In genomic region chr5:173668245-173668800, GRCh38 we compare ENCODE assay signal across 32 cellular contexts.
"Had no signal": no experiment of that assay in that cellular context is flagged by ENCODE, and none has a peak within 500 bp of the region (broad histone marks: within the 10 kb centered on the region; RNA-seq: fewer than 3 reads in every experiment).

No MANE protein-coding gene starts in this region.

- H3K36me3 Mint-ChIP-seq: natural killer cell had no signal

- H3K9me3 ChIP-seq: left lung, lower lobe of right lung, ovary, sigmoid colon had no signal

- H3K27ac ChIP-seq: left lung, lower lobe of right lung, ovary, psoas muscle, sigmoid colon had no signal

- DNase-seq: activated CD4-positive, alpha-beta T cell treated with anti-CD3 and anti-CD28 coated beads for 48 hours; activated CD4-positive, alpha-beta T cell treated with anti-CD3 and anti-CD28 coated beads, Interleukin-2, amount 50 U/mL, for 48 hours; activated CD8-positive, alpha-beta memory T cell treated with anti-CD3 and anti-CD28 coated beads for 24 hours; activated CD8-positive, alpha-beta memory T cell treated with anti-CD3 and anti-CD28 coated beads, Interleukin-2, amount 50 U/mL, for 4 hours; activated gamma-delta T cell treated with Interleukin-2 at 50 U/mL for 16 hours; activated naive CD4-positive, alpha-beta T cell treated with anti-CD3 and anti-CD28 coated beads, Interleukin-2, amount 50 U/mL, for 16 hours; activated T-cell treated with anti-CD3 and anti-CD28 coated beads, Interleukin-2, amount 50 U/mL, for 24 hours; amniotic stem cell; central memory CD4-positive, alpha-beta T cell; foreskin fibroblast; hippocampal formation; kidney glomerular epithelial cell; left lung; lower lobe of right lung; mesenchymal stem cell; natural killer cell; ovary; psoas muscle; sigmoid colon; small intestine; stimulated activated CD4-positive, alpha-beta T cell treated with anti-CD3 and anti-CD28 coated beads, Interleukin-1b, Interleukin-23, amount 100 ng/mL, for 48 hours; stimulated activated CD4-positive, alpha-beta T cell treated with anti-CD3 and anti-CD28 coated beads, Interleukin-4, amount 100 ng/mL, for 4 hours; stimulated activated CD8-positive, alpha-beta memory T cell treated with anti-CD3 and anti-CD28 coated beads, Interleukin-4, amount 100 ng/mL, for 48 hours; stimulated activated naive B cell treated with anti-CD40 and anti-IgM and Interleukin-4, amounts not matched to agents 10 μg/mL and 1 μg/mL and 100 μg/mL, for 72 hours; T-helper 1 cell; trophoblast cell had no signal

- ATAC-seq: activated CD4-positive, CD25-positive, alpha-beta regulatory T cell treated with anti-CD3 and anti-CD28 coated beads, Interleukin-2, amount 50 U/mL, for 24 hours; activated T-helper 17 cell treated with anti-CD3 and anti-CD28 coated beads, Interleukin-2, amount 50 U/mL, for 72 hours; esophagus mucosa; left lung; lower lobe of right lung; natural killer cell; psoas muscle; stimulated activated naive B cell treated with anti-CD40 and anti-IgM and Interleukin-4, amounts not matched to agents 10 μg/mL and 1 μg/mL and 100 μg/mL, for 72 hours had no signal

- H3K9me3 Mint-ChIP-seq: activated T-cell treated with anti-CD3 and anti-CD28 coated beads, Interleukin-2, amount 50 U/mL, for 24 hours; activated T-helper 17 cell treated with anti-CD3 and anti-CD28 coated beads, Interleukin-2, amount 50 U/mL, for 72 hours; dendritic cell treated with granulocyte-macrophage colony-stimulating factor and Interleukin-4, amounts not matched to agents 40 ng/mL and 50 ng/mL, for 4 days; natural killer cell; T-helper 2 cell treated with Interferon-gamma antibody and Interleukin-4, amounts not matched to agents 5 μg/mL and 100 μg/mL, for 36 hours had no signal

- H3K27ac Mint-ChIP-seq: activated T-cell treated with anti-CD3 and anti-CD28 coated beads, Interleukin-2, amount 50 U/mL, for 24 hours; activated T-helper 17 cell treated with anti-CD3 and anti-CD28 coated beads, Interleukin-2, amount 50 U/mL, for 72 hours; dendritic cell treated with granulocyte-macrophage colony-stimulating factor and Interleukin-4, amounts not matched to agents 40 ng/mL and 50 ng/mL, for 4 days; endodermal cell; natural killer cell; stimulated activated naive B cell treated with anti-CD40 and anti-IgM and Interleukin-4, amounts not matched to agents 10 μg/mL and 1 μg/mL and 100 μg/mL, for 72 hours; T-helper 2 cell treated with Interferon-gamma antibody and Interleukin-4, amounts not matched to agents 5 μg/mL and 100 μg/mL, for 36 hours had no signal

- H3K4me3 ChIP-seq: left lung, lower lobe of right lung, ovary, psoas muscle, sigmoid colon had no signal

- H3K4me3 Mint-ChIP-seq: activated T-cell treated with anti-CD3 and anti-CD28 coated beads, Interleukin-2, amount 50 U/mL, for 24 hours; activated T-helper 17 cell treated with anti-CD3 and anti-CD28 coated beads, Interleukin-2, amount 50 U/mL, for 72 hours; dendritic cell treated with granulocyte-macrophage colony-stimulating factor and Interleukin-4, amounts not matched to agents 40 ng/mL and 50 ng/mL, for 4 days; endodermal cell; natural killer cell; stimulated activated naive B cell treated with anti-CD40 and anti-IgM and Interleukin-4, amounts not matched to agents 10 μg/mL and 1 μg/mL and 100 μg/mL, for 72 hours; T-helper 2 cell treated with Interferon-gamma antibody and Interleukin-4, amounts not matched to agents 5 μg/mL and 100 μg/mL, for 36 hours had no signal

- H3K4me1 Mint-ChIP-seq: activated T-helper 17 cell treated with anti-CD3 and anti-CD28 coated beads, Interleukin-2, amount 50 U/mL, for 72 hours; natural killer cell had no signal

- H3K36me3 ChIP-seq: left lung, lower lobe of right lung, ovary, sigmoid colon had no signal

- H3K27me3 ChIP-seq: left lung, ovary had no signal
